In the genomic region with DNA sequence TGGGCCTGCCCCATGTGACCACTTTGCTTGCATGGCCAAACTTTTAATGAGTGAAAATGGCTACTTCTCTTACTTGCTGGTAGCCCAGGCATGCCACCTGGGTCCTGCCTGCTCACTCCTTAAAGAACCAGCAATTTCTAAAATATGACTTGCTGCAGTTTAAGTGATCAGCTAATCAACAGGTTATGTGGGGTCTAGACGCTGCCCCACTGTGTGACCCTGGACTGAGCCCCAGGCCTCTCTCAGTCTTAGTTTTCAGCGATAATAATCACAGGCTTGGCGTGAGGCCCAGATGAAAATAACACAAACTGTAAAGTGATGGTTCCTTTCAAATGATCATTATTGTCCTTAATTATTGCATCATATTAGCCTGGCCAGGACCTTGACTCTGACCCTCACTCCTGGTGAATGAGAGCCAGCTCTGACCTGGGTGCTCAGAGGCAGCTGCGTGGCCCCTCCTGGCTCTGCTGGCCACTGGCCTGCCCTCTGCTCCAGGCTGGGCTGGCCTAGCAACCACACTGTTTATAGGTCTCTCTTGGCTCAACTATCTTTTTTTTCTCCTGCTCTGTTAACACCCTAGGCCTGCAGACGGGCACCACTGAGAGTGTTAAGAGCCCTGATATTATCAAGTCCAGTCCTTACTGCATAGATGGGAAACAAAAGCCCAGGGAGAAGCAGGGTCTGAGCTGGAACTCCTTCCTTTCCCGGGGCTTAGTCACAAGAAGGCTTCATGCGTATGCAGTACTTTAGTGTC, we compare ENCODE assay signal across 33 cellular contexts.
DNase-seq lines count a peak whose midpoint lies in the region; ATAC-seq, FAIRE-seq and TF ChIP-seq lines count a peak whose summit lies in the region.
"Had no signal": no experiment of that assay in that cellular context is flagged by ENCODE, and none has a peak within 500 bp of the region (broad histone marks: within the 10 kb centered on the region; RNA-seq: fewer than 3 reads in every experiment).

No MANE protein-coding gene starts in this region.

- H3K9me1 ChIP-seq in K562 (ENCODE audit: control insufficient read depth, insufficient read depth, low read length): no peaks in the 10 kb centered on the region

- no peak for TF ChIP-seq RAD21 in K562 (CRISPR knock-in tag; conservative IDR thresholded peaks at IDR 0.05 in 1 of 2, IDR thresholded peaks at IDR 0.05 in 1 of 2)

- ATAC-seq in K562: peak; percentile 5; the same call in 1 of the 3 replicates
- peak; percentile 63 for ATAC-seq in left ventricle myocardium superior
- ATAC-seq in GM21360 (IDR thresholded peaks at IDR 0.05; ENCODE audit: unreplicated experiment): no peak
- ATAC-seq: sciatic nerve; stimulated activated naive CD8-positive, alpha-beta T cell treated with anti-CD3 and anti-CD28 coated beads, Interleukin-15, amount 100 ng/mL, for 72 hours; T-cell had no signal

- POLR2A ChIA-PET in K562 (lab: Yijun Ruan, JAX): interaction anchor here (0.7 to 1.0 kb wide), 2 partner anchors 191 to 209 kb away, joined by 3 to 4 read pairs; a partner anchor contains a TSS

- H2BK120ac ChIP-seq in neuronal stem cell (ENCODE audit: low read depth, low read length): no peak overlapping the region

- H4K8ac ChIP-seq in neuronal stem cell (ENCODE audit: low read depth, low read length): no peak overlapping the region

- H3K36me3 ChIP-seq in K562 (ENCODE audit: control insufficient read depth, insufficient read depth, low read length) (no peaks in the 10 kb centered on the region), neuronal stem cell (replicated peaks in 1 of 2; ENCODE audit: control insufficient read depth in 2 of 2, insufficient read depth in 2 of 2, low read length in 2 of 2) (no peaks in the 10 kb centered on the region)
- H3K36me3 ChIP-seq: esophagus squamous epithelium, vagina had no signal

- in situ Hi-C loops in K562 (cut with MboI): loop anchor here (10.0 to 25.0 kb wide), 2 partner anchors 360 to 828 kb away; a partner anchor contains a TSS

- no peaks in the 10 kb centered on the region; the same call in 1 of the 2 replicates for H3K9me3 ChIP-seq in K562 (replicated peaks; ENCODE audit: control insufficient read depth, insufficient read depth, low read depth, low read length)
- H3K9me3 ChIP-seq in neuronal stem cell (replicated peaks in 1 of 2; ENCODE audit: control insufficient read depth in 2 of 2, insufficient read depth in 1 of 2, low read depth in 1 of 2, low read length in 2 of 2): peaks cover 0 to 2% of the 10 kb centered on the region in 2 donors
- H3K9me3 ChIP-seq: esophagus squamous epithelium, vagina had no signal

- H3K9ac ChIP-seq in K562 (ENCODE audit: insufficient read depth in 1 of 2, low read depth in 2 of 2, low read length in 2 of 2): peak overlapping the region in 1 of 2 experiments; percentile 77; a peak in 2 of 4 replicates
- H3K9ac ChIP-seq in neuronal stem cell (ENCODE audit: low read depth, low read length, poor library complexity): no peak overlapping the region
- H3K9ac ChIP-seq: GM23248 had no signal

- H4K20me1 ChIP-seq in K562 (replicated peaks; ENCODE audit: control insufficient read depth, insufficient read depth, low read length): no peaks in the 10 kb centered on the region

- 0 out of 5 replicates have a peak, but pooled peaks cover 0 to 4% of the 10 kb centered on the region in 2 experiments for H3K27me3 ChIP-seq in K562 (ENCODE audit: control insufficient read depth in 2 of 2, insufficient read depth in 2 of 2, low read length in 2 of 2)
- peaks cover 0 to 29% (median 2%) of the 10 kb centered on the region in 3 experiments for H3K27me3 ChIP-seq in neuronal stem cell (ENCODE audit: control insufficient read depth in 3 of 3, insufficient read depth in 3 of 3, low read depth in 1 of 3, low read length in 3 of 3)
- H3K27me3 ChIP-seq: esophagus squamous epithelium, vagina had no signal

- H3K27ac Mint-ChIP-seq in HFFc6: no peak overlapping the region
- H3K27ac Mint-ChIP-seq: activated CD4-positive, alpha-beta memory T cell treated with anti-CD3 and anti-CD28 coated beads, Interleukin-2, amount 10 ng/mL, durations not matched to agents 7 days and 5 days; activated naive CD4-positive, alpha-beta T cell treated with anti-CD3 and anti-CD28 coated beads for 36 hours; activated T-helper 1 cell treated with anti-CD3 and anti-CD28 coated beads, Interleukin-12 subunit alpha, Interleukin-12 subunit beta, Interleukin-2, Interleukin-4 antibody, amounts not matched to agents 30 ng/mL and 10 ng/mL and 1 ng/mL, durations not matched to agents 14 hours and 24 hours and 36 hours; dendritic cell treated with granulocyte-macrophage colony-stimulating factor and Interleukin-4, amounts not matched to agents 40 ng/mL and 50 ng/mL, for 4 days; memory B cell; stimulated activated naive CD8-positive, alpha-beta T cell treated with anti-CD3 and anti-CD28 coated beads, Interleukin-15, amount 100 ng/mL, for 72 hours; T-cell had no signal

- DNase-seq in H4 (ENCODE audit: low spot score): peak; percentile 3
- DNase-seq in K562 (ENCODE audit: extremely low read depth in 1 of 4, low spot score in 3 of 4): peak in 1 of 4 experiments; percentile 19
- DNase-seq in left ventricle myocardium superior: peak; percentile 63
- DNase-seq in neuronal stem cell (ENCODE audit: low spot score): no peak
- no peak for DNase-seq in HFFc6
- DNase-seq in NCI-H748 (lab: John Stamatoyannopoulos, UW; ENCODE audit: unreplicated experiment): no peak
- DNase-seq: activated CD4-positive, alpha-beta memory T cell treated with anti-CD3 and anti-CD28 coated beads, Interleukin-2, amount 10 ng/mL, durations not matched to agents 7 days and 5 days; activated CD8-positive, alpha-beta memory T cell treated with anti-CD3 and anti-CD28 coated beads, Interleukin-2, amount 50 U/mL, for 48 hours; activated naive CD4-positive, alpha-beta T cell treated with anti-CD3 and anti-CD28 coated beads for 36 hours; C1 segment of cervical spinal cord; COR-L47; DMS79 treated with DMSO at 0.1 percent for 48 hours; esophagus squamous epithelium; GF-D8; GM23248; hypothalamus; left cardiac atrium; NCI-H1048; NCI-H82; stimulated activated CD8-positive, alpha-beta memory T cell treated with anti-CD3 and anti-CD28 coated beads, Interleukin-4, amount 100 ng/mL, for 48 hours; stimulated activated naive CD8-positive, alpha-beta T cell treated with anti-CD3 and anti-CD28 coated beads, Interleukin-15, amount 100 ng/mL, for 72 hours; T-cell had no signal

- H2BK12ac ChIP-seq in neuronal stem cell (ENCODE audit: low read length): no peak overlapping the region

- no peak overlapping the region for H4K91ac ChIP-seq in neuronal stem cell (ENCODE audit: low read depth, low read length, poor library complexity)

- H2AK5ac ChIP-seq in neuronal stem cell (ENCODE audit: low read depth, low read length): peak overlapping the region; percentile 51

- WGBS in K562 (ENCODE audit: insufficient coverage, low coverage, missing lambda C conversion rate): 27% methylated on average over 7 of the region's 7 CpGs
- WGBS in neuronal stem cell (ENCODE audit: extremely low coverage in 2 of 2, insufficient read length in 2 of 2, insufficient replicate concordance in 1 of 2), 2 donors: no CpG with 5 or more reads among the region's 7 CpGs

- H3K4me1 ChIP-seq in K562 (replicated peaks in 1 of 2; ENCODE audit: control insufficient read depth in 2 of 2, insufficient read depth in 2 of 2, low read length in 2 of 2) (peaks cover 17 to 23% of the 10 kb centered on the region in 2 experiments; a peak in 4 of 5 replicates), neuronal stem cell (ENCODE audit: control insufficient read depth in 2 of 2, insufficient read depth in 1 of 2, low read depth in 1 of 2, low read length in 2 of 2) (peaks cover 0 to 2% of the 10 kb centered on the region in 2 donors)

- CTCF ChIA-PET in K562 (lab: Yijun Ruan, JAX; ENCODE audit: low intra/inter-chr PET ratio): no interaction called here

- intact Hi-C loops in K562 (cut with micrococcal nuclease) (no loop called here), left ventricle myocardium superior (cut with micrococcal nuclease) (no loop called here)

- H3K27ac ChIP-seq in K562 (ENCODE audit: extremely low read depth, low read depth, low read length) (0 out of 3 replicates have a peak overlapping the region, but pooled peaks have one; percentile 6), neuronal stem cell (replicated peaks; ENCODE audit: low read length) (no peak overlapping the region)
- H3K27ac ChIP-seq: esophagus squamous epithelium, GM23248, RWPE1, vagina had no signal

- H3K4me1 Mint-ChIP-seq in HFFc6 (ENCODE audit: low read depth): no peaks in the 10 kb centered on the region
- H3K4me1 Mint-ChIP-seq: memory B cell had no signal

- H2BK15ac ChIP-seq in neuronal stem cell (ENCODE audit: low read length): no peak overlapping the region

- H3K4me3 ChIP-seq in K562 (no peak overlapping the region), neuronal stem cell (ENCODE audit: low read length in 2 of 2) (no peak overlapping the region)
- H3K4me3 ChIP-seq: esophagus squamous epithelium, GM23248, vagina had no signal

- TF ChIP-seq EP300 in K562 (IDR thresholded peaks at IDR 0.05; ENCODE audit: low read length): no peak

- peaks cover 1% of the 10 kb centered on the region for H3K27me3 Mint-ChIP-seq in HFFc6 (ENCODE audit: insufficient read depth)
- H3K27me3 Mint-ChIP-seq: central memory CD8-positive, alpha-beta T cell had no signal

- H3K4me2 ChIP-seq in K562 (ENCODE audit: insufficient read depth, low read length) (no peak overlapping the region; the same call in 1 of the 2 replicates), neuronal stem cell (ENCODE audit: insufficient read depth, low read length, poor library complexity, severe bottlenecking) (no peak overlapping the region)

- no peaks in the 10 kb centered on the region for H3K79me2 ChIP-seq in K562 (ENCODE audit: control insufficient read depth, insufficient read depth, low read length)

- H2AFZ ChIP-seq in K562 (ENCODE audit: low read depth, low read length): peak overlapping the region; percentile 48; the same call in 1 of the 2 replicates
- no peak overlapping the region for H2AFZ ChIP-seq in neuronal stem cell (ENCODE audit: low read length)
- H2AFZ ChIP-seq: GM23248 had no signal

- H3K18ac ChIP-seq in neuronal stem cell (ENCODE audit: low read length): no peak overlapping the region

- H3K4ac ChIP-seq in neuronal stem cell (ENCODE audit: low read length): no peak overlapping the region

- no peak overlapping the region for H2BK5ac ChIP-seq in neuronal stem cell (ENCODE audit: low read length)

- no peak overlapping the region for H3K23ac ChIP-seq in neuronal stem cell (ENCODE audit: low read depth, low read length, poor library complexity)

- no peaks in the 10 kb centered on the region for H3K79me1 ChIP-seq in neuronal stem cell (ENCODE audit: low read depth, low read length)

- TF ChIP-seq POLR2A in K562 (conservative IDR thresholded peaks at IDR 0.05): no peak

- no peak overlapping the region for H3K4me3 Mint-ChIP-seq in HFFc6
- H3K4me3 Mint-ChIP-seq: activated CD4-positive, alpha-beta memory T cell treated with anti-CD3 and anti-CD28 coated beads, Interleukin-2, amount 10 ng/mL, durations not matched to agents 7 days and 5 days; activated naive CD4-positive, alpha-beta T cell treated with anti-CD3 and anti-CD28 coated beads for 36 hours; central memory CD8-positive, alpha-beta T cell; dendritic cell treated with granulocyte-macrophage colony-stimulating factor and Interleukin-4, amounts not matched to agents 40 ng/mL and 50 ng/mL, for 4 days; memory B cell; stimulated activated naive CD8-positive, alpha-beta T cell treated with anti-CD3 and anti-CD28 coated beads, Interleukin-15, amount 100 ng/mL, for 72 hours; T-cell had no signal

- H3K9me3 Mint-ChIP-seq in HFFc6: no peaks in the 10 kb centered on the region
- H3K9me3 Mint-ChIP-seq: activated CD4-positive, alpha-beta memory T cell treated with anti-CD3 and anti-CD28 coated beads, Interleukin-2, amount 10 ng/mL, durations not matched to agents 7 days and 5 days; activated naive CD4-positive, alpha-beta T cell treated with anti-CD3 and anti-CD28 coated beads for 36 hours; activated T-helper 1 cell treated with anti-CD3 and anti-CD28 coated beads, Interleukin-12 subunit alpha, Interleukin-12 subunit beta, Interleukin-2, Interleukin-4 antibody, amounts not matched to agents 30 ng/mL and 10 ng/mL and 1 ng/mL, durations not matched to agents 14 hours and 24 hours and 36 hours; central memory CD8-positive, alpha-beta T cell; dendritic cell treated with granulocyte-macrophage colony-stimulating factor and Interleukin-4, amounts not matched to agents 40 ng/mL and 50 ng/mL, for 4 days; memory B cell; neural crest cell; stimulated activated naive CD8-positive, alpha-beta T cell treated with anti-CD3 and anti-CD28 coated beads, Interleukin-15, amount 100 ng/mL, for 72 hours; T-cell had no signal

- no peak overlapping the region for H3K14ac ChIP-seq in neuronal stem cell (ENCODE audit: low read length)

- TF ChIP-seq CTCF in K562 (IDR thresholded peaks at IDR 0.05 in 2 of 3, conservative IDR thresholded peaks at IDR 0.05 in 1 of 3; ENCODE audit: insufficient read depth in 2 of 3, low read depth in 1 of 3, low read length in 3 of 3): no peak
- no peak for TF ChIP-seq CTCF in HFFc6 (IDR thresholded peaks at IDR 0.05)

- no TSS peak for BruUV-seq in K562 (replicated peaks; lab: Mats Ljungman, UMichigan)

- peak; percentile 67 for FAIRE-seq in K562 (lab: Jason Lieb, UNC)
- FAIRE-seq: endometrium, frontal cortex had no signal

- H3K36me3 Mint-ChIP-seq in HFFc6 (ENCODE audit: low read depth): no peaks in the 10 kb centered on the region
- H3K36me3 Mint-ChIP-seq: memory B cell, T-cell had no signal

Comparison
In these comparisons a context has a peak if more than half of its experiments do, and no peak if none do; other contexts are left out.
1. DNase-seq: peak in H4 (single experiment) and left ventricle myocardium superior (single experiment); none in neuronal stem cell (single experiment), HFFc6 (single experiment) and NCI-H748 (single experiment).